ENCODE assay signal across 7 cellular contexts in the genomic region with DNA sequence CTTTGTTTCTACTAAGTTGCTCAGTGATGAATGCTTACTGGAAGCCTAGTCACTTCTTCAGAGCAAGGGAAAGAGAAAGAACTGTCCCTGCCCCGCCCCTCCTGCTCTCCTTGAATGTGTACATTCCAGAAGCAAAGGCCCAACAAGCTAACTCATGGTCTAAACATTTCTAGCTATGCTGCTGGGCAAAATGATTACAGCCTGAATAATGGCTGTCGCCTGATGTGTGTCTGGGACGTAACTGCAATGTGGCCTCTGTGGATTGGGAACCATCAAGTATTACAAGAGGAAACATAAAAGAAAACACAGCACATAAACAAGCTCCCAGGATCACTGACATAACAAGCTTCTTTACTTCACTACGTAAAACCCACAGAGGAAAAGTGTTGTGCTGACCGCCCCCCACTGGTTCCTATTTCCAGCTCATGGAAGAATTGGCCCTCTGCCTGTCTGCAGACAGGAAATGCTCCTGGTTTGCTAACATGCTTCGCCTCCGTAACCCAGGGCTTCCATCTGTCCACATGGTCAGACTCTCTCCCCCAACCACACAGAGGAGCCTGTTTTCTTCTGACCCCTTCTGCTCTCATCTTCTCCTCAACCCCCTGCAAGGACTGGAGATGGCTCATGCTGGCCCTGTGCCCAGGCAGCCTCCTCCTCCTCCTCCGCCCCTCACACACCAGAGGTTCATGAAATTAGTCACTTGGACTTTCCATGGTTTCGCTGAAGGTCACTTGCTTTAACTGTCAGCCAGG.
DNase-seq lines count a peak whose midpoint lies in the region; ATAC-seq and TF ChIP-seq lines count a peak whose summit lies in the region.

No MANE protein-coding gene starts in this region.

- H3K4me3 ChIP-seq in prostate gland = no peak overlapping the region

- H3K36me3 Mint-ChIP-seq in activated naive CD8-positive, alpha-beta T cell treated with anti-CD3 and anti-CD28 coated beads, Interleukin-2, amount 10 ng/mL, durations not matched to agents 7 days and 5 days = peaks cover 15% of the 10 kb centered on the region

- POLR2A ChIA-PET in activated naive CD8-positive, alpha-beta T cell treated with anti-CD3 and anti-CD28 coated beads, Interleukin-2, amount 10 ng/mL, durations not matched to agents 7 days and 5 days (lab: Charles Lee) = interaction anchor here (1.4 kb wide), 1 partner anchor 183 kb away, joined by 4 read pairs; no protein-coding TSS in a partner anchor

- H3K9me3 ChIP-seq in prostate gland = no peaks in the 10 kb centered on the region

- H3K27me3 ChIP-seq in prostate gland (replicated peaks; ENCODE audit: insufficient read depth) = no peaks in the 10 kb centered on the region

- 66% methylated on average over 9 of the region's 9 CpGs for WGBS in prostate gland

- no peaks in the 10 kb centered on the region for H3K36me3 ChIP-seq in prostate gland

- peak; percentile 95 for DNase-seq in NCI-H226
- no peak for DNase-seq in activated naive CD8-positive, alpha-beta T cell treated with anti-CD3 and anti-CD28 coated beads, Interleukin-2, amount 10 ng/mL, durations not matched to agents 7 days and 5 days
- peak; percentile 86 for DNase-seq in cardiac septum (ENCODE audit: low spot score)
- peak; percentile 42 for DNase-seq in prostate gland (ENCODE audit: low spot score)
- no peak for DNase-seq in NCI-H510A treated with DMSO at 0.1 percent for 48 hours (lab: John Stamatoyannopoulos, UW)

- H3K4me1 ChIP-seq in prostate gland (replicated peaks) = peaks cover 16% of the 10 kb centered on the region

- intact Hi-C loops in cardiac septum (cut with DNase I) (loop anchor here (1.0 kb wide), 1 partner anchor 187 kb away; the partner anchor contains the start of gene MAML2), prostate gland (cut with DNase I) (no loop called here)

- peak; percentile 70 for ATAC-seq in GM18505 (IDR thresholded peaks at IDR 0.05; ENCODE audit: unreplicated experiment)
- peak; percentile 68 for ATAC-seq in HG02571 (IDR thresholded peaks at IDR 0.05; ENCODE audit: unreplicated experiment)
- peak; percentile 16 for ATAC-seq in activated naive CD8-positive, alpha-beta T cell treated with anti-CD3 and anti-CD28 coated beads, Interleukin-2, amount 10 ng/mL, durations not matched to agents 7 days and 5 days (ENCODE audit: low read depth)

- H3K27ac Mint-ChIP-seq in activated naive CD8-positive, alpha-beta T cell treated with anti-CD3 and anti-CD28 coated beads, Interleukin-2, amount 10 ng/mL, durations not matched to agents 7 days and 5 days = peak overlapping the region; percentile 76

- no peaks in the 10 kb centered on the region for H3K9me3 Mint-ChIP-seq in activated naive CD8-positive, alpha-beta T cell treated with anti-CD3 and anti-CD28 coated beads, Interleukin-2, amount 10 ng/mL, durations not matched to agents 7 days and 5 days

- peak in 1 of 4 experiments; percentile 11 for TF ChIP-seq CTCF in prostate gland (IDR thresholded peaks at IDR 0.05)

- peak overlapping the region; percentile 43 to 56 for H3K27ac ChIP-seq in prostate gland

- H3K4me3 Mint-ChIP-seq in activated naive CD8-positive, alpha-beta T cell treated with anti-CD3 and anti-CD28 coated beads, Interleukin-2, amount 10 ng/mL, durations not matched to agents 7 days and 5 days = peak overlapping the region; percentile 30

- TF ChIP-seq POLR2A in GM18505 (IDR thresholded peaks at IDR 0.05; ENCODE audit: borderline replicate concordance, extremely low read depth, insufficient read depth, insufficient read length) (no peak), prostate gland (IDR thresholded peaks at IDR 0.05) (no peak)

- no peaks in the 10 kb centered on the region for H3K27me3 Mint-ChIP-seq in activated naive CD8-positive, alpha-beta T cell treated with anti-CD3 and anti-CD28 coated beads, Interleukin-2, amount 10 ng/mL, durations not matched to agents 7 days and 5 days

- peaks cover 30% of the 10 kb centered on the region for H3K4me1 Mint-ChIP-seq in activated naive CD8-positive, alpha-beta T cell treated with anti-CD3 and anti-CD28 coated beads, Interleukin-2, amount 10 ng/mL, durations not matched to agents 7 days and 5 days

Comparison
In these comparisons a context has a peak if more than half of its experiments do, and no peak if none do; other contexts are left out.
1. ATAC-seq: peak in every context shown above with its lines; median percentile 70 in GM18505; 68 in HG02571; 16 in activated naive CD8-positive, alpha-beta T cell treated with anti-CD3 and anti-CD28 coated beads, Interleukin-2, amount 10 ng/mL, durations not matched to agents 7 days and 5 days.
2. DNase-seq: peak in NCI-H226 (single experiment), cardiac septum (single experiment) and prostate gland (single experiment); none in activated naive CD8-positive, alpha-beta T cell treated with anti-CD3 and anti-CD28 coated beads, Interleukin-2, amount 10 ng/mL, durations not matched to agents 7 days and 5 days (single experiment) and NCI-H510A treated with DMSO at 0.1 percent for 48 hours (single experiment).